15 cellular contexts compared by ENCODE assay signal in the genomic region with DNA sequence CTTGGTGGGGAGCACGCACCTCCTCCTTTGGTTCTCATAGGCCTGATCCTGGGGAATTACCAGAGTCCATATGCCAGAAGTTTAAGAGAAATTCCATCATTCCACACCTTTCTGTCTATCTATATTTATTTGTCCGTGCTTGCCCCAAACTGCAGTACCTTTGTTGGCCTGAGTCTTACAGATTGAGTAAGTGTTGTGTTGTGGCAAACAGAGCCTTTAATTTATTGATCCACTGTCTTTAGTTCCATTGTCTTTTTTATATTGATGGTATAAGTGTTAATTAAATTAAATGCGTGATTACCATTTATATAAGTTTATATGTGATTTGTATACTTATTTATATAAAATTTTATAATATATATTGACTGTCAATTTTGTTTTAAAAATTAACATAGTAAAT. TPM values are rescaled to one million over a fixed set of nuclear protein-coding genes. Genes with fewer than 3 reads are reported as not detected.
DNase-seq lines count a peak whose midpoint lies in the region; ATAC-seq and TF ChIP-seq lines count a peak whose summit lies in the region.
"Had no signal": no experiment of that assay in that cellular context is flagged by ENCODE, and none has a peak within 500 bp of the region (broad histone marks: within the 10 kb centered on the region; RNA-seq: fewer than 3 reads in every experiment).

No MANE protein-coding gene starts in this region.

- H3K4me3 Mint-ChIP-seq in activated CD4-positive, alpha-beta T cell treated with anti-CD3 and anti-CD28 coated beads for 36 hours = no peak overlapping the region
- H3K4me3 Mint-ChIP-seq: activated CD4-positive, alpha-beta T cell treated with anti-CD3 and anti-CD28 coated beads, Interleukin-2, amount 10 ng/mL, durations not matched to agents 7 days and 5 days; immature natural killer cell; naive B cell had no signal

- no peak overlapping the region for H3K27ac Mint-ChIP-seq in activated CD4-positive, alpha-beta T cell treated with anti-CD3 and anti-CD28 coated beads for 36 hours
- H3K27ac Mint-ChIP-seq: activated CD4-positive, alpha-beta T cell treated with anti-CD3 and anti-CD28 coated beads, Interleukin-2, amount 10 ng/mL, durations not matched to agents 7 days and 5 days; immature natural killer cell had no signal

- DNase-seq in NCI-H82 (lab: John Stamatoyannopoulos, UW) (peak; percentile 19), NCI-H82 treated with DMSO at 0.1 percent for 48 hours (lab: John Stamatoyannopoulos, UW; ENCODE audit: unreplicated experiment) (no peak), PC-9 (no peak), fibroblast of pulmonary artery (ENCODE audit: low read depth) (peak; percentile 2), smooth muscle cell (lab: John Stamatoyannopoulos, UW; ENCODE audit: unreplicated experiment) (no peak), DMS153 (lab: John Stamatoyannopoulos, UW) (no peak), upper lobe of right lung (no peak)
- DNase-seq in activated CD4-positive, alpha-beta T cell treated with anti-CD3 and anti-CD28 coated beads for 36 hours = no peak
- DNase-seq: activated CD4-positive, alpha-beta T cell treated with anti-CD3 and anti-CD28 coated beads, Interleukin-2, amount 10 ng/mL, durations not matched to agents 7 days and 5 days; activated effector memory CD4-positive, alpha-beta T cell treated with anti-CD3 and anti-CD28 coated beads, Interleukin-2, amount 50 U/mL, for 16 hours; cerebellar nuclear complex; immature natural killer cell; naive B cell; NCI-H1048; NCI-H524 treated with DMSO at 0.1 percent for 48 hours had no signal

- intact Hi-C loops in PC-9 (cut with micrococcal nuclease; ENCODE audit: unreplicated experiment) = no loop called here
- intact Hi-C loops in upper lobe of right lung (cut with DNase I) = no loop called here
- intact Hi-C loops in activated CD4-positive, alpha-beta T cell treated with anti-CD3 and anti-CD28 coated beads for 36 hours (cut with DNase I, micrococcal nuclease) = no loop called here

- H3K27me3 ChIP-seq in PC-9 (ENCODE audit: insufficient read depth, low read depth) (no peaks in the 10 kb centered on the region), smooth muscle cell (ENCODE audit: low read depth) (no peaks in the 10 kb centered on the region), upper lobe of right lung (no peaks in the 10 kb centered on the region)

- H3K9me2 ChIP-seq in PC-9 (ENCODE audit: insufficient read depth) = no peaks in the 10 kb centered on the region

- POLR2A ChIA-PET in PC-9 (lab: Charles Lee; ENCODE audit: unreplicated experiment) = no interaction called here
- POLR2A ChIA-PET in activated CD4-positive, alpha-beta T cell treated with anti-CD3 and anti-CD28 coated beads for 36 hours (lab: Charles Lee) = no interaction called here

- H3K36me3 Mint-ChIP-seq in activated CD4-positive, alpha-beta T cell treated with anti-CD3 and anti-CD28 coated beads for 36 hours (ENCODE audit: low read depth) = no peaks in the 10 kb centered on the region
- H3K36me3 Mint-ChIP-seq: immature natural killer cell, naive B cell had no signal

- H4K20me1 ChIP-seq in PC-9 (ENCODE audit: insufficient read depth) = no peaks in the 10 kb centered on the region
- H4K20me1 ChIP-seq in smooth muscle cell (ENCODE audit: low read depth) = no peaks in the 10 kb centered on the region

- CTCF ChIA-PET in PC-9 (lab: Charles Lee) = no interaction called here
- CTCF ChIA-PET in activated CD4-positive, alpha-beta T cell treated with anti-CD3 and anti-CD28 coated beads for 36 hours (lab: Charles Lee) = interaction anchor here (1.3 kb wide), 1 partner anchor 15 kb away, joined by 3 read pairs; no protein-coding TSS in a partner anchor

- H3K4me1 ChIP-seq in PC-9 (replicated peaks; ENCODE audit: insufficient read depth) (no peaks in the 10 kb centered on the region), smooth muscle cell (ENCODE audit: low read depth) (peaks cover 16% of the 10 kb centered on the region), upper lobe of right lung (no peaks in the 10 kb centered on the region)

- no peak overlapping the region for H3K9ac ChIP-seq in smooth muscle cell (ENCODE audit: low read depth)

- H3K9me3 Mint-ChIP-seq in activated CD4-positive, alpha-beta T cell treated with anti-CD3 and anti-CD28 coated beads for 36 hours (ENCODE audit: low read depth) = no peaks in the 10 kb centered on the region
- H3K9me3 Mint-ChIP-seq: activated CD4-positive, alpha-beta T cell treated with anti-CD3 and anti-CD28 coated beads, Interleukin-2, amount 10 ng/mL, durations not matched to agents 7 days and 5 days; naive B cell had no signal

- no peak for ATAC-seq in upper lobe of right lung
- ATAC-seq in activated CD4-positive, alpha-beta T cell treated with anti-CD3 and anti-CD28 coated beads for 36 hours = no peak

- peaks cover 3% of the 10 kb centered on the region for H3K4me1 Mint-ChIP-seq in activated CD4-positive, alpha-beta T cell treated with anti-CD3 and anti-CD28 coated beads for 36 hours
- H3K4me1 Mint-ChIP-seq: immature natural killer cell had no signal

- no peaks in the 10 kb centered on the region for H3K79me2 ChIP-seq in PC-9 (ENCODE audit: low read depth)
- H3K79me2 ChIP-seq in smooth muscle cell (ENCODE audit: low read depth) = no peaks in the 10 kb centered on the region

- H2AFZ ChIP-seq in PC-9 (no peak overlapping the region), smooth muscle cell (ENCODE audit: low read depth) (no peak overlapping the region)

- H3K36me3 ChIP-seq in PC-9 (ENCODE audit: low read depth) (no peaks in the 10 kb centered on the region), smooth muscle cell (ENCODE audit: low read depth) (no peaks in the 10 kb centered on the region), upper lobe of right lung (no peaks in the 10 kb centered on the region)

- no peaks in the 10 kb centered on the region for H3F3A ChIP-seq in PC-9 (ENCODE audit: insufficient read depth, low read depth)
- H3F3A ChIP-seq in smooth muscle cell (ENCODE audit: low read depth) = no peaks in the 10 kb centered on the region

- WGBS in smooth muscle cell (ENCODE audit: low lambda C conversion rate) = 86% methylated on average over 3 of the region's 3 CpGs

- H3K4me2 ChIP-seq in PC-9 = no peak overlapping the region
- no peak overlapping the region for H3K4me2 ChIP-seq in smooth muscle cell

- no peaks in the 10 kb centered on the region for H3K9me3 ChIP-seq in PC-9 (ENCODE audit: insufficient read depth, low read depth)
- H3K9me3 ChIP-seq in smooth muscle cell (replicated peaks; ENCODE audit: low read depth) = no peaks in the 10 kb centered on the region
- no peaks in the 10 kb centered on the region for H3K9me3 ChIP-seq in upper lobe of right lung

- no peak overlapping the region for H3K27ac ChIP-seq in PC-9
- H3K27ac ChIP-seq in smooth muscle cell (ENCODE audit: low read depth) = no peak overlapping the region
- no peak overlapping the region for H3K27ac ChIP-seq in upper lobe of right lung

- H3K4me3 ChIP-seq in PC-9 (no peak overlapping the region), fibroblast of pulmonary artery (replicated peaks; ENCODE audit: low read depth, low read length) (no peak overlapping the region), smooth muscle cell (no peak overlapping the region), upper lobe of right lung (no peak overlapping the region)

- BruUV-seq in PC-9 (replicated peaks; lab: Mats Ljungman, UMichigan) = no TSS peak

- H3K27me3 Mint-ChIP-seq in activated CD4-positive, alpha-beta T cell treated with anti-CD3 and anti-CD28 coated beads for 36 hours = no peaks in the 10 kb centered on the region
- H3K27me3 Mint-ChIP-seq: activated CD4-positive, alpha-beta T cell treated with anti-CD3 and anti-CD28 coated beads, Interleukin-2, amount 10 ng/mL, durations not matched to agents 7 days and 5 days had no signal

- peak; percentile 41; the same call in 1 of the 2 replicates for TF ChIP-seq CTCF in PC-9 (conservative IDR thresholded peaks at IDR 0.05)
- TF ChIP-seq CTCF in fibroblast of pulmonary artery (IDR thresholded peaks at IDR 0.05; ENCODE audit: low read length, missing control alignments) = peak; percentile 18
- TF ChIP-seq CTCF in smooth muscle cell (IDR thresholded peaks at IDR 0.05; ENCODE audit: borderline replicate concordance, insufficient read depth, poor library complexity, severe bottlenecking) = peak; percentile 26
- TF ChIP-seq CTCF in upper lobe of right lung (IDR thresholded peaks at IDR 0.05) = no peak

RNA-seq across cellular contexts. Expression of gene SH3BGR, which starts 4.9 kb away (rescaled TPM):
- total RNA-seq in PC-9 (2021) = 3.3 and 4.5 TPM in 2 replicates
- 4.9 and 7.7 TPM in 2 replicates for total RNA-seq in smooth muscle cell
- polyA plus RNA-seq in smooth muscle cell = 11.1 and 12.5 TPM in 2 replicates
- 3.1 TPM for total RNA-seq in upper lobe of right lung
- 1 to 10 TPM; 2.7 to 3.9 TPM for total RNA-seq in activated CD4-positive, alpha-beta T cell treated with anti-CD3 and anti-CD28 coated beads for 36 hours

RNA-seq across cellular contexts. Expression of gene LCA5L, which starts 11.1 kb away (rescaled TPM):
- total RNA-seq in PC-9 (2021) = 1.8 and 2.4 TPM in 2 replicates
- 1.2 and 2.2 TPM in 2 replicates for total RNA-seq in smooth muscle cell
- 2.4 and 2.6 TPM in 2 replicates for polyA plus RNA-seq in smooth muscle cell
- 1.8 TPM for total RNA-seq in upper lobe of right lung
- under 1 TPM; 0.25 to 0.32 TPM for total RNA-seq in activated CD4-positive, alpha-beta T cell treated with anti-CD3 and anti-CD28 coated beads for 36 hours
- polyA plus RNA-seq: immature natural killer cell had no signal

Comparison
In these comparisons a context has a peak if more than half of its experiments do, and no peak if none do; other contexts are left out.
1. DNase-seq: peak in NCI-H82 (single experiment) and fibroblast of pulmonary artery (single experiment); none in NCI-H82 treated with DMSO at 0.1 percent for 48 hours (single experiment), PC-9 (0 of 2), smooth muscle cell (single experiment), DMS153 (single experiment), upper lobe of right lung (single experiment) and activated CD4-positive, alpha-beta T cell treated with anti-CD3 and anti-CD28 coated beads for 36 hours (single experiment).